15 cellular contexts compared by ENCODE assay signal in the genomic region with DNA sequence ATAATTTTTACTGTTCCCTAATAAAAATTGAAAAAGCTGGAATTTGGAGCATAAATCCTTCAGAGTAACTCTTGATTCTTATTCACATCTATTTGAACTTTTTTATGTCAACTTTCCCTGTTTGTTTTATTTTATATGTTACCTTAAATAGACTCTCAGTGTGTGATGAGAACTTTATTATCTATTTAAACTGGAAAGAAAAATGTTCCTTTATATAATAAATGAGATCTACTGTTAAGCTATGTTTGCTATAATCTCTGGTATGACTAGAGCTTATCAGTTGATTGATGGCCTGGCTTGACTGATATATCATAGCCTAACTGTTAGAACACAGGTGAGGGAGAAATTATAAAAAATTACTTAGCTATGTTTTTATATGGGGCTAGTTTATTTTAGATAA.
A peak's percentile ranks its signal among the peaks of the same experiment; 100 is the strongest.
DNase-seq lines count a peak whose midpoint lies in the region; ATAC-seq and TF ChIP-seq lines count a peak whose summit lies in the region.
"Had no signal": no experiment of that assay in that cellular context is flagged by ENCODE, and none has a peak within 500 bp of the region (broad histone marks: within the 10 kb centered on the region; RNA-seq: fewer than 3 reads in every experiment).

No MANE protein-coding gene starts in this region.

- no peaks in the 10 kb centered on the region for H4K20me1 ChIP-seq in SK-N-SH (ENCODE audit: insufficient read depth)
- H4K20me1 ChIP-seq: BLaER1 treated with 17β-estradiol and CSF1 and Interleukin-3, amounts not matched to agents 10 nM and 100 nM had no signal

- CTCF ChIA-PET in SK-N-SH (lab: Yijun Ruan, JAX) (interaction anchor here (1.0 kb wide), 1 partner anchor 41 kb away, joined by 3 read pairs; no protein-coding TSS in a partner anchor), WTC11 (lab: Charles Lee) (no interaction called here)

- 0 out of 2 replicates have a peak overlapping the region, but pooled peaks have one; percentile 31 for H2AFZ ChIP-seq in SK-N-SH (ENCODE audit: low read depth)
- H2AFZ ChIP-seq: GM23248 had no signal

- no peak overlapping the region for H3K9ac ChIP-seq in SK-N-SH
- H3K9ac ChIP-seq: BLaER1 treated with 17β-estradiol and CSF1 and Interleukin-3, amounts not matched to agents 10 nM and 100 nM; GM23248 had no signal

- 0 out of 2 replicates have a peak, but pooled peaks cover 3% of the 10 kb centered on the region for H3K36me3 Mint-ChIP-seq in WTC11
- H3K36me3 Mint-ChIP-seq: CD8-positive, alpha-beta T cell had no signal

- no peak overlapping the region for H3K4me3 Mint-ChIP-seq in WTC11
- H3K4me3 Mint-ChIP-seq: B cell; CD8-positive, alpha-beta T cell had no signal

- no peak for ATAC-seq in SK-N-SH treated with all-trans-retinoic acid at 6 μM for 48 hours
- ATAC-seq in RWPE2 (ENCODE audit: low read depth), result peak; percentile 30; the same call in 1 of the 3 replicates
- ATAC-seq in foreskin keratinocyte, result no peak
- ATAC-seq in WTC11, result no peak
- no peak for ATAC-seq in GM21576 (IDR thresholded peaks at IDR 0.05; ENCODE audit: unreplicated experiment)
- ATAC-seq: CD8-positive, alpha-beta T cell had no signal

- POLR2A ChIA-PET in SK-N-SH (lab: Yijun Ruan, JAX) (no interaction called here), WTC11 (lab: Charles Lee) (no interaction called here)

- peaks cover 16% of the 10 kb centered on the region for H3K9me3 Mint-ChIP-seq in WTC11

- no peaks in the 10 kb centered on the region for H3K4me1 Mint-ChIP-seq in WTC11
- H3K4me1 Mint-ChIP-seq: B cell had no signal

- H3K27ac ChIP-seq in SK-N-SH (ENCODE audit: low read depth in 2 of 2, low read length in 1 of 2) (no peak overlapping the region), RWPE2 (ENCODE audit: poor library complexity, severe bottlenecking) (peak overlapping the region; percentile 74), foreskin keratinocyte (peak overlapping the region; percentile 4)
- H3K27ac ChIP-seq: BLaER1 treated with 17β-estradiol and CSF1 and Interleukin-3, amounts not matched to agents 10 nM and 100 nM; GM23248 had no signal

- TF ChIP-seq EP300 in SK-N-SH (IDR thresholded peaks at IDR 0.05; ENCODE audit: borderline replicate concordance in 1 of 2, low read depth in 1 of 2, low read length in 1 of 2), result no peak

- H3K36me3 ChIP-seq in SK-N-SH (replicated peaks in 1 of 2; ENCODE audit: control insufficient read depth in 1 of 2, insufficient read depth in 2 of 2, low read length in 1 of 2) (no peaks in the 10 kb centered on the region), RWPE2 (ENCODE audit: low read depth) (no peaks in the 10 kb centered on the region)
- H3K36me3 ChIP-seq: BLaER1 treated with 17β-estradiol and CSF1 and Interleukin-3, amounts not matched to agents 10 nM and 100 nM; HAP-1 had no signal

- TF ChIP-seq RAD21 in SK-N-SH (IDR thresholded peaks at IDR 0.05; ENCODE audit: low read length), result no peak

- H3K27me3 Mint-ChIP-seq in WTC11 (ENCODE audit: low read depth), result no peaks in the 10 kb centered on the region
- H3K27me3 Mint-ChIP-seq: B cell had no signal

- H3K4me1 ChIP-seq in SK-N-SH (ENCODE audit: control insufficient read depth in 1 of 2, insufficient read depth in 2 of 2, low read depth in 1 of 2, low read length in 1 of 2) (no peaks in the 10 kb centered on the region; a peak in 1 of 4 replicates), RWPE2 (ENCODE audit: insufficient read depth, poor library complexity, severe bottlenecking) (peaks cover 19% of the 10 kb centered on the region), foreskin keratinocyte (peaks cover 7% of the 10 kb centered on the region)
- H3K4me1 ChIP-seq: BLaER1 treated with 17β-estradiol and CSF1 and Interleukin-3, amounts not matched to agents 10 nM and 100 nM; HAP-1 had no signal

- no peak for TF ChIP-seq CTCF in SK-N-SH (IDR thresholded peaks at IDR 0.05)
- TF ChIP-seq CTCF in RWPE2 (IDR thresholded peaks at IDR 0.05; ENCODE audit: poor library complexity, severe bottlenecking), result no peak
- TF ChIP-seq CTCF in foreskin keratinocyte (conservative IDR thresholded peaks at IDR 0.05), result no peak
- TF ChIP-seq CTCF in WTC11 (IDR thresholded peaks at IDR 0.05), result no peak

- no peaks in the 10 kb centered on the region for H3K9me2 ChIP-seq in SK-N-SH

- DNase-seq in SK-N-SH (no peak), RWPE2 (ENCODE audit: low spot score) (no peak), foreskin keratinocyte (no peak), WTC11 (ENCODE audit: low spot score) (no peak), activated gamma-delta T cell treated with Interleukin-2 at 50 U/mL for 16 hours (no peak), GDM1 (lab: John Stamatoyannopoulos, UW) (no peak)
- DNase-seq: 8988T; CD8-positive, alpha-beta T cell; DMS 273 treated with DMSO at 0.1 percent for 48 hours had no signal

- H3K4me3 ChIP-seq in SK-N-SH (ENCODE audit: low read depth in 2 of 2, low read length in 1 of 2) (no peak overlapping the region), RWPE2 (ENCODE audit: severe bottlenecking) (no peak overlapping the region)
- H3K4me3 ChIP-seq: BLaER1 treated with 17β-estradiol and CSF1 and Interleukin-3, amounts not matched to agents 10 nM and 100 nM; GM23248; HAP-1 had no signal

- H3K79me2 ChIP-seq in SK-N-SH (ENCODE audit: insufficient read depth), result no peaks in the 10 kb centered on the region

- H3K9me3 ChIP-seq in SK-N-SH, result no peaks in the 10 kb centered on the region
- no peaks in the 10 kb centered on the region for H3K9me3 ChIP-seq in RWPE2 (ENCODE audit: severe bottlenecking)
- H3K9me3 ChIP-seq: BLaER1 treated with 17β-estradiol and CSF1 and Interleukin-3, amounts not matched to agents 10 nM and 100 nM; HAP-1 had no signal

- no peak overlapping the region for H3K27ac Mint-ChIP-seq in WTC11
- H3K27ac Mint-ChIP-seq: B cell; CD8-positive, alpha-beta T cell had no signal

- H3K27me3 ChIP-seq in SK-N-SH (ENCODE audit: insufficient read depth), result no peaks in the 10 kb centered on the region
- no peaks in the 10 kb centered on the region for H3K27me3 ChIP-seq in RWPE2 (ENCODE audit: insufficient read depth, poor library complexity, severe bottlenecking)
- no peaks in the 10 kb centered on the region for H3K27me3 ChIP-seq in foreskin keratinocyte
- H3K27me3 ChIP-seq: BLaER1 treated with 17β-estradiol and CSF1 and Interleukin-3, amounts not matched to agents 10 nM and 100 nM had no signal

- H3F3A ChIP-seq in SK-N-SH (replicated peaks; ENCODE audit: insufficient read depth), result peaks cover 16% of the 10 kb centered on the region

- H3K4me2 ChIP-seq in SK-N-SH, result no peak overlapping the region
- H3K4me2 ChIP-seq: BLaER1 treated with 17β-estradiol and CSF1 and Interleukin-3, amounts not matched to agents 10 nM and 100 nM had no signal

TF ChIP-seq in SK-N-SH treated with all-trans-retinoic acid at 6 μM for 48 hours, 23 proteins besides CTCF, POLR2A, EP300 and RAD21 (continues in another document):
- TF ChIP-seq ZFP3 (CRISPR knock-in tag; IDR thresholded peaks at IDR 0.05) (no peak), TCF4 (CRISPR knock-in tag; IDR thresholded peaks at IDR 0.05; ENCODE audit: borderline replicate concordance) (no peak), RARB (CRISPR knock-in tag; IDR thresholded peaks at IDR 0.05) (no peak), ARNTL (CRISPR knock-in tag; IDR thresholded peaks at IDR 0.05; ENCODE audit: borderline replicate concordance, low read depth) (no peak), CSDC2 (CRISPR knock-in tag; IDR thresholded peaks at IDR 0.05) (no peak), PPARA (CRISPR knock-in tag; IDR thresholded peaks at IDR 0.05; ENCODE audit: borderline replicate concordance) (no peak)
- TF ChIP-seq, protein P1, sequence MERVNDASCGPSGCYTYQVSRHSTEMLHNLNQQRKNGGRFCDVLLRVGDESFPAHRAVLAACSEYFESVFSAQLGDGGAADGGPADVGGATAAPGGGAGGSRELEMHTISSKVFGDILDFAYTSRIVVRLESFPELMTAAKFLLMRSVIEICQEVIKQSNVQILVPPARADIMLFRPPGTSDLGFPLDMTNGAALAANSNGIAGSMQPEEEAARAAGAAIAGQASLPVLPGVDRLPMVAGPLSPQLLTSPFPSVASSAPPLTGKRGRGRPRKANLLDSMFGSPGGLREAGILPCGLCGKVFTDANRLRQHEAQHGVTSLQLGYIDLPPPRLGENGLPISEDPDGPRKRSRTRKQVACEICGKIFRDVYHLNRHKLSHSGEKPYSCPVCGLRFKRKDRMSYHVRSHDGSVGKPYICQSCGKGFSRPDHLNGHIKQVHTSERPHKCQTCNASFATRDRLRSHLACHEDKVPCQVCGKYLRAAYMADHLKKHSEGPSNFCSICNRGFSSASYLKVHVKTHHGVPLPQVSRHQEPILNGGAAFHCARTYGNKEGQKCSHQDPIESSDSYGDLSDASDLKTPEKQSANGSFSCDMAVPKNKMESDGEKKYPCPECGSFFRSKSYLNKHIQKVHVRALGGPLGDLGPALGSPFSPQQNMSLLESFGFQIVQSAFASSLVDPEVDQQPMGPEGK (CRISPR knock-in tag; IDR thresholded peaks at IDR 0.05; ENCODE audit: borderline replicate concordance), result no peak

TF ChIP-seq in WTC11, 78 proteins besides CTCF, POLR2A, EP300 and RAD21 (continues in another document):
- TF ChIP-seq FOXK1 (CRISPR knock-in tag; IDR thresholded peaks at IDR 0.05) (no peak), ZBTB21 (CRISPR knock-in tag; IDR thresholded peaks at IDR 0.05; ENCODE audit: borderline replicate concordance) (no peak)
- TF ChIP-seq, protein P2, sequence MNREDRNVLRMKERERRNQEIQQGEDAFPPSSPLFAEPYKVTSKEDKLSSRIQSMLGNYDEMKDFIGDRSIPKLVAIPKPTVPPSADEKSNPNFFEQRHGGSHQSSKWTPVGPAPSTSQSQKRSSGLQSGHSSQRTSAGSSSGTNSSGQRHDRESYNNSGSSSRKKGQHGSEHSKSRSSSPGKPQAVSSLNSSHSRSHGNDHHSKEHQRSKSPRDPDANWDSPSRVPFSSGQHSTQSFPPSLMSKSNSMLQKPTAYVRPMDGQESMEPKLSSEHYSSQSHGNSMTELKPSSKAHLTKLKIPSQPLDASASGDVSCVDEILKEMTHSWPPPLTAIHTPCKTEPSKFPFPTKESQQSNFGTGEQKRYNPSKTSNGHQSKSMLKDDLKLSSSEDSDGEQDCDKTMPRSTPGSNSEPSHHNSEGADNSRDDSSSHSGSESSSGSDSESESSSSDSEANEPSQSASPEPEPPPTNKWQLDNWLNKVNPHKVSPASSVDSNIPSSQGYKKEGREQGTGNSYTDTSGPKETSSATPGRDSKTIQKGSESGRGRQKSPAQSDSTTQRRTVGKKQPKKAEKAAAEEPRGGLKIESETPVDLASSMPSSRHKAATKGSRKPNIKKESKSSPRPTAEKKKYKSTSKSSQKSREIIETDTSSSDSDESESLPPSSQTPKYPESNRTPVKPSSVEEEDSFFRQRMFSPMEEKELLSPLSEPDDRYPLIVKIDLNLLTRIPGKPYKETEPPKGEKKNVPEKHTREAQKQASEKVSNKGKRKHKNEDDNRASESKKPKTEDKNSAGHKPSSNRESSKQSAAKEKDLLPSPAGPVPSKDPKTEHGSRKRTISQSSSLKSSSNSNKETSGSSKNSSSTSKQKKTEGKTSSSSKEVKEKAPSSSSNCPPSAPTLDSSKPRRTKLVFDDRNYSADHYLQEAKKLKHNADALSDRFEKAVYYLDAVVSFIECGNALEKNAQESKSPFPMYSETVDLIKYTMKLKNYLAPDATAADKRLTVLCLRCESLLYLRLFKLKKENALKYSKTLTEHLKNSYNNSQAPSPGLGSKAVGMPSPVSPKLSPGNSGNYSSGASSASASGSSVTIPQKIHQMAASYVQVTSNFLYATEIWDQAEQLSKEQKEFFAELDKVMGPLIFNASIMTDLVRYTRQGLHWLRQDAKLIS (CRISPR knock-in tag; IDR thresholded peaks at IDR 0.05; ENCODE audit: borderline replicate concordance), result no peak

Comparison
In these comparisons a context has a peak if more than half of its experiments do, and no peak if none do; other contexts are left out.
1. H3K27ac ChIP-seq: peak in RWPE2 (single experiment) and foreskin keratinocyte (single experiment); none in SK-N-SH (0 of 2).